21 cellular contexts compared by ENCODE assay signal in the genomic region with DNA sequence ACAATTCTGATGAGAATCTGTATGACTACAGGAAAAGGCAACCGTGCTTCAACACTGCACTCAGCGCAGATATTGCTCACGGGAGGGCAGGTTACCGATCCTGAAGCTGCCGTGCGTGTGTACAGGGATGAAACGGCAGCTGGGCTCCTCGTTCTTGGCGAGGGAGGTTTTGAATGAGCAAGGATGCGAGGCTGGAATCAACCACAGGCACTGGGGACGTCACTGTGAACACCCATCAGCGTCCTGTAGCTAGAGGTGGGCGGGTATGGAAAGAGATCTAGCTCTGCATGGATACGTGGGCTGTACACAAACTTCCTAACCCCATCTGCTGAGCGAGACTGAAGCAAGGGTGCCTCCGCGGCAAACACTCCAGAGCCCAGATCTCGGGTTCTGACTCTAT.
A peak's percentile ranks its signal among the peaks of the same experiment; 100 is the strongest.
DNase-seq lines count a peak whose midpoint lies in the region; ATAC-seq and TF ChIP-seq lines count a peak whose summit lies in the region.
"Had no signal": no experiment of that assay in that cellular context is flagged by ENCODE, and none has a peak within 500 bp of the region (broad histone marks: within the 10 kb centered on the region; RNA-seq: fewer than 3 reads in every experiment).

No MANE protein-coding gene starts in this region.

- H3K9me3 ChIP-seq in uterus: no peaks in the 10 kb centered on the region
- H3K9me3 ChIP-seq: colonic mucosa, tibial nerve had no signal

- H3K4me3 ChIP-seq in uterus: no peak overlapping the region
- H3K4me3 ChIP-seq: colonic mucosa, GM23338, tibial nerve had no signal

- no peaks in the 10 kb centered on the region for H3K36me3 ChIP-seq in uterus
- H3K36me3 ChIP-seq: colonic mucosa, tibial nerve had no signal

- peaks cover 6% of the 10 kb centered on the region for H3K27me3 Mint-ChIP-seq in glutamatergic neuron (ENCODE audit: unreplicated experiment)
- peaks cover 14% of the 10 kb centered on the region for H3K27me3 Mint-ChIP-seq in activated T-cell treated with anti-CD3 and anti-CD28 coated beads, Interleukin-2, amount 50 U/mL, for 4 hours (ENCODE audit: low read depth)
- H3K27me3 Mint-ChIP-seq: activated CD8-positive, alpha-beta T cell treated with anti-CD3 and anti-CD28 coated beads for 36 hours had no signal

- peak overlapping the region; percentile 68 for H3K27ac Mint-ChIP-seq in glutamatergic neuron (ENCODE audit: unreplicated experiment)
- H3K27ac Mint-ChIP-seq: activated CD8-positive, alpha-beta T cell treated with anti-CD3 and anti-CD28 coated beads for 36 hours; GM23338; stimulated activated naive CD8-positive, alpha-beta T cell treated with anti-CD3 and anti-CD28 coated beads, Interleukin-15, amount 100 ng/mL, for 72 hours; T-helper 17 cell had no signal

- H3K4me1 Mint-ChIP-seq in glutamatergic neuron (ENCODE audit: low read depth, unreplicated experiment): peaks cover 17% of the 10 kb centered on the region
- peaks cover 6% of the 10 kb centered on the region for H3K4me1 Mint-ChIP-seq in activated T-cell treated with anti-CD3 and anti-CD28 coated beads, Interleukin-2, amount 50 U/mL, for 4 hours (ENCODE audit: low read depth)
- H3K4me1 Mint-ChIP-seq: GM23338 had no signal

- DNase-seq in cardiac septum (ENCODE audit: low spot score) (peak; percentile 29), Right ventricle myocardium inferior (ENCODE audit: missing footprints) (no peak), glutamatergic neuron (no peak), occipital lobe (lab: John Stamatoyannopoulos, UW) (peak; percentile 30), uterus (peak; percentile 6 to 8)
- no peak for DNase-seq in activated T-cell treated with anti-CD3 and anti-CD28 coated beads, Interleukin-2, amount 50 U/mL, for 4 hours
- DNase-seq in stimulated activated CD4-positive, alpha-beta T cell treated with anti-CD3 and anti-CD28 coated beads, Interleukin-4, amount 100 ng/mL, for 4 hours: no peak
- DNase-seq: activated CD4-positive, alpha-beta T cell treated with anti-CD3 and anti-CD28 coated beads for 1 hour; activated CD8-positive, alpha-beta T cell treated with anti-CD3 and anti-CD28 coated beads for 36 hours; activated naive CD4-positive, alpha-beta T cell treated with Interleukin-2 at 50 U/mL for 16 hours; AML-193; colonic mucosa; kidney glomerular epithelial cell; NCI-H1930; NCI-H526 treated with DMSO at 0.1 percent for 48 hours; stimulated activated CD4-positive, alpha-beta T cell treated with anti-CD3 and anti-CD28 coated beads, Interleukin-15, amount 100 ng/mL, for 24 hours; stimulated activated naive CD8-positive, alpha-beta T cell treated with anti-CD3 and anti-CD28 coated beads, Interleukin-15, amount 100 ng/mL, for 72 hours; T-helper 17 cell had no signal

- ATAC-seq in Right ventricle myocardium inferior (no peak), HG02981 (IDR thresholded peaks at IDR 0.05; ENCODE audit: unreplicated experiment) (no peak)
- ATAC-seq in activated T-cell treated with anti-CD3 and anti-CD28 coated beads, Interleukin-2, amount 50 U/mL, for 4 hours: no peak
- ATAC-seq: activated CD8-positive, alpha-beta T cell treated with anti-CD3 and anti-CD28 coated beads for 36 hours; GM23338; stimulated activated naive CD8-positive, alpha-beta T cell treated with anti-CD3 and anti-CD28 coated beads, Interleukin-15, amount 100 ng/mL, for 72 hours; T-helper 17 cell had no signal

- H3K9me3 Mint-ChIP-seq in glutamatergic neuron (ENCODE audit: unreplicated experiment): no peaks in the 10 kb centered on the region
- H3K9me3 Mint-ChIP-seq in activated T-cell treated with anti-CD3 and anti-CD28 coated beads, Interleukin-2, amount 50 U/mL, for 4 hours: no peaks in the 10 kb centered on the region
- H3K9me3 Mint-ChIP-seq: activated CD8-positive, alpha-beta T cell treated with anti-CD3 and anti-CD28 coated beads for 36 hours; GM23338; stimulated activated naive CD8-positive, alpha-beta T cell treated with anti-CD3 and anti-CD28 coated beads, Interleukin-15, amount 100 ng/mL, for 72 hours had no signal

- TF ChIP-seq POLR2A in uterus (IDR thresholded peaks at IDR 0.05): no peak

- no peaks in the 10 kb centered on the region for H3K4me1 ChIP-seq in uterus
- H3K4me1 ChIP-seq: colonic mucosa had no signal

- H3K36me3 Mint-ChIP-seq in glutamatergic neuron (ENCODE audit: unreplicated experiment): no peaks in the 10 kb centered on the region
- no peaks in the 10 kb centered on the region for H3K36me3 Mint-ChIP-seq in activated T-cell treated with anti-CD3 and anti-CD28 coated beads, Interleukin-2, amount 50 U/mL, for 4 hours (ENCODE audit: insufficient read depth)

- no peak overlapping the region for H3K27ac ChIP-seq in uterus
- H3K27ac ChIP-seq: colonic mucosa, tibial nerve had no signal

- intact Hi-C loops in cardiac septum (cut with DNase I): no loop called here
- intact Hi-C loops in Right ventricle myocardium inferior (cut with DNase I): no loop called here
- intact Hi-C loops in uterus (cut with DNase I; ENCODE audit: low total_unique reads): no loop called here

- TF ChIP-seq CTCF in glutamatergic neuron (IDR thresholded peaks at IDR 0.05; ENCODE audit: partially characterized antibody, unreplicated experiment): no peak
- TF ChIP-seq CTCF in uterus (IDR thresholded peaks at IDR 0.05): no peak

- no peaks in the 10 kb centered on the region for H3K27me3 ChIP-seq in uterus
- H3K27me3 ChIP-seq: colonic mucosa, tibial nerve had no signal

- no peak overlapping the region for H3K4me3 Mint-ChIP-seq in glutamatergic neuron (ENCODE audit: unreplicated experiment)
- no peak overlapping the region for H3K4me3 Mint-ChIP-seq in activated T-cell treated with anti-CD3 and anti-CD28 coated beads, Interleukin-2, amount 50 U/mL, for 4 hours
- H3K4me3 Mint-ChIP-seq: activated CD8-positive, alpha-beta T cell treated with anti-CD3 and anti-CD28 coated beads for 36 hours; GM23338; stimulated activated naive CD8-positive, alpha-beta T cell treated with anti-CD3 and anti-CD28 coated beads, Interleukin-15, amount 100 ng/mL, for 72 hours; T-helper 17 cell had no signal

Comparison
In these comparisons a context has a peak if more than half of its experiments do, and no peak if none do; other contexts are left out.
1. DNase-seq: peak in cardiac septum (single experiment), occipital lobe (single experiment) and uterus (2 of 2); none in Right ventricle myocardium inferior (single experiment), glutamatergic neuron (single experiment), activated T-cell treated with anti-CD3 and anti-CD28 coated beads, Interleukin-2, amount 50 U/mL, for 4 hours (single experiment) and stimulated activated CD4-positive, alpha-beta T cell treated with anti-CD3 and anti-CD28 coated beads, Interleukin-4, amount 100 ng/mL, for 4 hours (0 of 2).